In the genomic region with DNA sequence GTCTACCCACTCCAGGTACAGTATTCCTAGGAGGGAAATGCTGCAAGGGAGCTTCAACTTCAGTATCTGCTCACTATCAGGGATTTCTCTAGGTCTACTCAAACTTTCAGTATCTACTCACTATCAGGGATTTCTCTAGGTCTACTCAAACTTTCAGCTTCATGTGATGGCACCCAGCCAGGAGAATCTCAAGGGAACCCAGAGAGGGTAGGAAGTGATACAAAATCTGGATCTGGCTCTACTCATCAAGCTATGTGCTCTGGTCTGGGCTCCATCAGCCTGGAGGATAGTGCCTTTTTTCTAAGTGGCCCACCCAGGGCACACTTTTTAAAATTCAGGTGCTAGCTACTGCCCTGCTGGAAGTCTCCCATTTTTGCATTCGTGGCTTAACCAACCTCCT, we compare ENCODE assay signal across 24 cellular contexts.
"Had no signal": no experiment of that assay in that cellular context is flagged by ENCODE, and none has a peak within 500 bp of the region (broad histone marks: within the 10 kb centered on the region; RNA-seq: fewer than 3 reads in every experiment).

No MANE protein-coding gene starts in this region.

- DNase-seq: hippocampal formation; kidney glomerular epithelial cell; left cardiac atrium; mesendoderm; naive thymus-derived CD4-positive, alpha-beta T cell; ovary; sigmoid colon; stimulated activated CD4-positive, alpha-beta T cell treated with anti-CD3 and anti-CD28 coated beads, Interleukin-15, amount 100 ng/mL, for 24 hours; stimulated activated CD4-positive, alpha-beta T cell treated with anti-CD3 and anti-CD28 coated beads, Interleukin-2, amount 100 ng/mL, for 24 hours; stimulated activated CD4-positive, alpha-beta T cell treated with anti-CD3 and anti-CD28 coated beads, Interleukin-4, amount 100 ng/mL, for 1 hour; stimulated activated naive B cell treated with anti-CD40 and anti-IgM and Interleukin-4, amounts not matched to agents 10 μg/mL and 1 μg/mL and 100 μg/mL, for 72 hours; stimulated activated naive CD8-positive, alpha-beta T cell treated with anti-CD3 and anti-CD28 coated beads, Interleukin-15, Interleukin-2, amounts not matched to agents 100 U/mL and 50 U/mL, for 24 hours; stomach; testis; thyroid gland; transverse colon; upper lobe of left lung had no signal

- H3K4me3 ChIP-seq: lung, ovary, sigmoid colon, smooth muscle cell, stomach, testis, thyroid gland, transverse colon, upper lobe of left lung, vagina had no signal

- H3K4me1 ChIP-seq: sigmoid colon, stomach, testis, thyroid gland, transverse colon, upper lobe of left lung, vagina had no signal

- H3K4me3 Mint-ChIP-seq: mesothelial cell of epicardium; naive thymus-derived CD4-positive, alpha-beta T cell; natural killer cell treated with Interleukin-12 subunit alpha and Interleukin-12 subunit beta and Interleukin-15 and Interleukin-18, amount 100 ng/mL, for 72 hours; stimulated activated naive B cell treated with anti-CD40 and anti-IgM and Interleukin-4, amounts not matched to agents 10 μg/mL and 1 μg/mL and 100 μg/mL, for 72 hours had no signal

- H3K9me3 Mint-ChIP-seq: mesothelial cell of epicardium; natural killer cell treated with Interleukin-12 subunit alpha and Interleukin-12 subunit beta and Interleukin-15 and Interleukin-18, amount 100 ng/mL, for 72 hours; stimulated activated naive B cell treated with anti-CD40 and anti-IgM and Interleukin-4, amounts not matched to agents 10 μg/mL and 1 μg/mL and 100 μg/mL, for 72 hours had no signal

- H3K27me3 Mint-ChIP-seq: naive thymus-derived CD4-positive, alpha-beta T cell; progenitor cell of endocrine pancreas had no signal

- H3K27ac ChIP-seq: ovary, sigmoid colon, stomach, testis, thyroid gland, transverse colon, upper lobe of left lung, vagina had no signal

- H3K27ac Mint-ChIP-seq: mesothelial cell of epicardium; naive thymus-derived CD4-positive, alpha-beta T cell; natural killer cell treated with Interleukin-12 subunit alpha and Interleukin-12 subunit beta and Interleukin-15 and Interleukin-18, amount 100 ng/mL, for 72 hours; progenitor cell of endocrine pancreas; stimulated activated naive B cell treated with anti-CD40 and anti-IgM and Interleukin-4, amounts not matched to agents 10 μg/mL and 1 μg/mL and 100 μg/mL, for 72 hours had no signal

- FAIRE-seq: keratinocyte had no signal

- H3K36me3 ChIP-seq: ovary, sigmoid colon, stomach, thyroid gland, transverse colon, upper lobe of left lung, vagina had no signal

- H3K27me3 ChIP-seq: ovary, sigmoid colon, stomach, testis, thyroid gland, transverse colon, upper lobe of left lung, vagina had no signal

- H3K9me3 ChIP-seq: ovary, sigmoid colon, stomach, testis, thyroid gland, transverse colon, upper lobe of left lung, vagina had no signal

- H3K4me1 Mint-ChIP-seq: mesothelial cell of epicardium had no signal

- H3K36me3 Mint-ChIP-seq: mesothelial cell of epicardium; naive thymus-derived CD4-positive, alpha-beta T cell; natural killer cell treated with Interleukin-12 subunit alpha and Interleukin-12 subunit beta and Interleukin-15 and Interleukin-18, amount 100 ng/mL, for 72 hours; stimulated activated naive B cell treated with anti-CD40 and anti-IgM and Interleukin-4, amounts not matched to agents 10 μg/mL and 1 μg/mL and 100 μg/mL, for 72 hours had no signal
